ENCODE assay signal across 16 cellular contexts in the genomic region with DNA sequence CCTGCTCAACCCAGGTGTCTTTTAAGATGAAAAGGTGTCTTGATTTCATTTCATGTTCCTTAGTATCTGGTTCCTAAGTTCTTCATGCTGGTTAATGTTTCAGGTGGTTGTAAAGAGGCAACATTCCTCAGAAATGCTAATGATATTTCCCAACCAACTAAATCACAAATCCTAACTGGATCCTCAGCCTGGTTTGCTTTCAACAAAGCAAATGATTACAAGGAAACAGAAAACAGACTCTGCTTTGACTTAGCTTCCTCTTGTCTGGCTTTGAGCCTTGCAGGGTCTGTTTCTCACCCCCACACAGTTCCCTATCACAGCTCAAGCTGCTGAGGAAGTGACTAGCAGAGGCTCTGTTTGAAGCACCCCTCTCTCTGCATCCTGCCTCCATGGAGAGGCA.
DNase-seq lines count a peak whose midpoint lies in the region; ATAC-seq and TF ChIP-seq lines count a peak whose summit lies in the region.
"Had no signal": no experiment of that assay in that cellular context is flagged by ENCODE, and none has a peak within 500 bp of the region (broad histone marks: within the 10 kb centered on the region; RNA-seq: fewer than 3 reads in every experiment).

No MANE protein-coding gene starts in this region.

- H3K79me1 ChIP-seq in trophoblast cell (ENCODE audit: low read length) = peaks cover 23% of the 10 kb centered on the region

- H4K12ac ChIP-seq in trophoblast cell (ENCODE audit: low read depth, low read length) = no peak overlapping the region

- H3K36me3 ChIP-seq in trophoblast cell (ENCODE audit: control insufficient read depth in 1 of 2, insufficient read depth in 2 of 2, low read length in 2 of 2) = no peaks in the 10 kb centered on the region
- H3K36me3 ChIP-seq: HAP-1, SJSA1 had no signal

- H2AK5ac ChIP-seq in trophoblast cell (ENCODE audit: low read length) = no peak overlapping the region

- peak overlapping the region; percentile 92 for H3K27ac ChIP-seq in trophoblast cell (ENCODE audit: low read depth, low read length)
- H3K27ac ChIP-seq: SJSA1 had no signal

- TF ChIP-seq POLR2A in GM18505 (IDR thresholded peaks at IDR 0.05; ENCODE audit: borderline replicate concordance, extremely low read depth, insufficient read depth, insufficient read length) = no peak

- H2BK12ac ChIP-seq in trophoblast cell (ENCODE audit: low read length) = no peak overlapping the region

- peak overlapping the region; percentile 5 for H2BK5ac ChIP-seq in trophoblast cell (ENCODE audit: low read depth, low read length, poor library complexity)

- no peak overlapping the region for H3K14ac ChIP-seq in trophoblast cell (ENCODE audit: low read length)

- no peaks in the 10 kb centered on the region for H3K27me3 ChIP-seq in trophoblast cell (ENCODE audit: insufficient read depth, low read length)
- H3K27me3 ChIP-seq: SJSA1 had no signal

- no peaks in the 10 kb centered on the region for H3K9me3 ChIP-seq in trophoblast cell (ENCODE audit: insufficient read depth, low read depth, low read length)
- H3K9me3 ChIP-seq: HAP-1, SJSA1 had no signal

- no peak overlapping the region for H3K4me3 ChIP-seq in trophoblast cell (ENCODE audit: low read depth, low read length)
- H3K4me3 ChIP-seq: HAP-1, SJSA1 had no signal

- no peak overlapping the region for H4K91ac ChIP-seq in trophoblast cell (ENCODE audit: low read depth, low read length)

- no peak overlapping the region for H3K9ac ChIP-seq in trophoblast cell (ENCODE audit: low read length)

- H3K4ac ChIP-seq in trophoblast cell (ENCODE audit: low read depth, low read length) = no peak overlapping the region

- no peak overlapping the region for H3K18ac ChIP-seq in trophoblast cell (ENCODE audit: low read length)

- ATAC-seq in GM18505 (IDR thresholded peaks at IDR 0.05; ENCODE audit: unreplicated experiment) = no peak

- no peak overlapping the region for H3K23ac ChIP-seq in trophoblast cell (ENCODE audit: low read length)

- peak overlapping the region; percentile 24 for H3K4me2 ChIP-seq in trophoblast cell (ENCODE audit: low read length)

- H2AFZ ChIP-seq in trophoblast cell (ENCODE audit: insufficient read depth, low read length, poor library complexity) = no peak overlapping the region

- peak; percentile 14 for DNase-seq in KG1 (lab: John Stamatoyannopoulos, UW)
- peak; percentile 21 for DNase-seq in UCSD-AML1 (lab: John Stamatoyannopoulos, UW; ENCODE audit: unreplicated experiment)
- peak; percentile 78 for DNase-seq in islet precursor cell
- DNase-seq in trophoblast cell = no peak
- no peak for DNase-seq in activated effector memory CD4-positive, alpha-beta T cell treated with Interleukin-2 at 50 U/mL for 16 hours
- DNase-seq in NCI-H2107 (lab: John Stamatoyannopoulos, UW) = no peak
- DNase-seq in superior temporal gyrus (ENCODE audit: extremely low spot score) = no peak
- DNase-seq: ACHN, AML-193, COR-L47, NCI-H1048, NCI-H1436 treated with DMSO at 0.1 percent for 48 hours, NCI-H2029 treated with DMSO at 0.1 percent for 48 hours had no signal

- no peaks in the 10 kb centered on the region for H3K79me2 ChIP-seq in trophoblast cell (ENCODE audit: control insufficient read depth, insufficient read depth, low read length, poor library complexity)

- peaks cover 10 to 30% of the 10 kb centered on the region in 2 experiments for H3K4me1 ChIP-seq in trophoblast cell (ENCODE audit: control insufficient read depth in 1 of 2, insufficient read depth in 2 of 2, low read length in 2 of 2)
- H3K4me1 ChIP-seq: HAP-1 had no signal

- H2BK120ac ChIP-seq in trophoblast cell (ENCODE audit: insufficient read depth, low read length, poor library complexity) = no peak overlapping the region

- H4K8ac ChIP-seq in trophoblast cell (ENCODE audit: low read depth, low read length) = no peak overlapping the region

Comparison
In these comparisons a context has a peak if more than half of its experiments do, and no peak if none do; other contexts are left out.
1. DNase-seq: peak in KG1 (single experiment), UCSD-AML1 (single experiment) and islet precursor cell (single experiment); none in trophoblast cell (0 of 2), activated effector memory CD4-positive, alpha-beta T cell treated with Interleukin-2 at 50 U/mL for 16 hours (single experiment), NCI-H2107 (single experiment) and superior temporal gyrus (single experiment).